In genomic region chr10:72881291-72881690, GRCh38 we compare ENCODE assay signal across 9 cellular contexts. TPM values are rescaled to one million over a fixed set of nuclear protein-coding genes. Genes with fewer than 3 reads are reported as not detected.
"Had no signal": no experiment of that assay in that cellular context is flagged by ENCODE, and none has a peak within 500 bp of the region (broad histone marks: within the 10 kb centered on the region; RNA-seq: fewer than 3 reads in every experiment).

No MANE protein-coding gene starts in this region.

- ATAC-seq: GM12878 had no signal

- DNase-seq: GDM1, GF-D8 had no signal

- H3K4me3 ChIP-seq: GM12878 had no signal

- FAIRE-seq: G401.6, GM12878, GM12891, GM12892, GM18507, GM19239 had no signal

RNA-seq across cellular contexts. Expression of gene OIT3, which starts 12.2 kb away (rescaled TPM):
- total RNA-seq: G401, GM12878 had no signal
- polyA plus RNA-seq: GM12878 had no signal
